24 cellular contexts compared by ENCODE assay signal in the genomic region with DNA sequence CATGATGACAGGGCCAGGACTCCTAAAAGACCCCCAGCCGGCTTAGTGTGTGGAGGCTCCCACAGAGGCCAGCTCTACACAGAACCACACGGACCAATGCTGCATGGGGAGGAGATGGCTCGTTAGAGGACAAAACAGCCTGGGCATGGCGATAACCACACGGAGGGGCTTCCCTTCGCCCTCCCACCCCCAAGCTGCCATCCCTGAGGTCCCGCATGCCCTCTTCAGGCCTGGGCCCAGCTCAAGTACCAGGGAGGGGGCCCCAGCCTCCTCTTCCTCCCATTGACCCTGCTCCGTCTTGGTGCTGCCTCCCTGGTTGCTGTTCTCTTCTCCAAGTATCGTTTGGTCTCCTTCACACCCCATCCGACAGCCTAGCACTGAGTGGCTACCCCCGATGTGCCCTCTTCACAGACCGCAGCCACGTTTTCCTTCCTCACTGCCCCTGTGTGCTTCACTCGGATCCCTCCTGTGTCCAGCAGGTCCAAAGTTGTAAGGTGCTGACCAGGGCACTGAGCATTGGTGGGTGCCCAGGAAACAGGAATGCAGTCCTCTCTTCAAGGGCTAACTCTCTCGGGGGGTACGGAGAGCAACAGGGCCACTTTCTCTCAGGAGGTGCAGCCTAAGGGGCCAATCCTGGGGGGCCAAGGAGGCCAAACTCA. TPM values are rescaled to one million over a fixed set of nuclear protein-coding genes. Genes with fewer than 3 reads are reported as not detected.
"Had no signal": no experiment of that assay in that cellular context is flagged by ENCODE, and none has a peak within 500 bp of the region (broad histone marks: within the 10 kb centered on the region; RNA-seq: fewer than 3 reads in every experiment).

No MANE protein-coding gene starts in this region.

- H3K4me1 ChIP-seq: transverse colon, uterus had no signal

- H3K36me3 ChIP-seq: stomach, suprapubic skin, transverse colon, uterus had no signal

- H3K27ac Mint-ChIP-seq: activated CD8-positive, alpha-beta memory T cell treated with anti-CD3 and anti-CD28 coated beads, Interleukin-2, amount 10 ng/mL, durations not matched to agents 7 days and 5 days; activated CD8-positive, alpha-beta T cell treated with anti-CD3 and anti-CD28 coated beads for 36 hours; nephron; stimulated activated memory B cell treated with anti-CD40 and anti-IgM and Interleukin-4, amounts not matched to agents 10 μg/mL and 1 μg/mL and 100 μg/mL, for 72 hours had no signal

- H3K27ac ChIP-seq: stomach, suprapubic skin, transverse colon, uterus had no signal

- ATAC-seq: activated CD8-positive, alpha-beta T cell treated with anti-CD3 and anti-CD28 coated beads for 36 hours; sciatic nerve; stimulated activated memory B cell treated with anti-CD40 and anti-IgM and Interleukin-4, amounts not matched to agents 10 μg/mL and 1 μg/mL and 100 μg/mL, for 72 hours had no signal

- H3K4me3 ChIP-seq: stomach, suprapubic skin, transverse colon, uterus had no signal

- H3K9me3 Mint-ChIP-seq: activated CD8-positive, alpha-beta T cell treated with anti-CD3 and anti-CD28 coated beads for 36 hours; nephron; stimulated activated memory B cell treated with anti-CD40 and anti-IgM and Interleukin-4, amounts not matched to agents 10 μg/mL and 1 μg/mL and 100 μg/mL, for 72 hours had no signal

- H3K4me3 Mint-ChIP-seq: activated CD8-positive, alpha-beta memory T cell treated with anti-CD3 and anti-CD28 coated beads, Interleukin-2, amount 10 ng/mL, durations not matched to agents 7 days and 5 days; activated CD8-positive, alpha-beta T cell treated with anti-CD3 and anti-CD28 coated beads for 36 hours; nephron; stimulated activated memory B cell treated with anti-CD40 and anti-IgM and Interleukin-4, amounts not matched to agents 10 μg/mL and 1 μg/mL and 100 μg/mL, for 72 hours had no signal

- H3K9me3 ChIP-seq: stomach, suprapubic skin, transverse colon, uterus had no signal

- DNase-seq: activated T-cell treated with anti-CD3 and anti-CD28 coated beads for 4 hours; effector memory CD4-positive, alpha-beta T cell; foreskin melanocyte; hippocampal formation; left cardiac atrium; occipital lobe; transverse colon; uterus had no signal

- H3K36me3 Mint-ChIP-seq: activated CD8-positive, alpha-beta memory T cell treated with anti-CD3 and anti-CD28 coated beads, Interleukin-2, amount 10 ng/mL, durations not matched to agents 7 days and 5 days; brain; stimulated activated memory B cell treated with anti-CD40 and anti-IgM and Interleukin-4, amounts not matched to agents 10 μg/mL and 1 μg/mL and 100 μg/mL, for 72 hours had no signal

RNA-seq across cellular contexts. Expression of a gene that starts 9.6 kb away (rescaled TPM):
- total RNA-seq: activated CD8-positive, alpha-beta memory T cell treated with anti-CD3 and anti-CD28 coated beads, Interleukin-2, amount 10 ng/mL, durations not matched to agents 7 days and 5 days; activated CD8-positive, alpha-beta T cell treated with anti-CD3 and anti-CD28 coated beads for 36 hours; aorta; cardiac septum; dermis microvascular lymphatic vessel endothelial cell; left cardiac atrium; lower leg skin; mononuclear cell; myocyte; occipital lobe; sciatic nerve; stomach; suprapubic skin; T-helper 2 cell treated with Interferon-gamma antibody and Interleukin-4, amounts not matched to agents 100 ng/mL and 5 ng/mL, for 36 hours; transverse colon; uterus had no signal
- polyA plus RNA-seq: esophagus, stomach had no signal
